26 cellular contexts compared by ENCODE assay signal in genomic region chr2:120353591-120353898, GRCh38. TPM values are rescaled to one million over a fixed set of nuclear protein-coding genes. Genes with fewer than 3 reads are reported as not detected.
"Had no signal": no experiment of that assay in that cellular context is flagged by ENCODE, and none has a peak within 500 bp of the region (broad histone marks: within the 10 kb centered on the region; RNA-seq: fewer than 3 reads in every experiment).

No MANE protein-coding gene starts in this region.

- H3K4me3 ChIP-seq: colonic mucosa, esophagus squamous epithelium, gastrocnemius medialis, heart right ventricle, left lung, lower lobe of right lung had no signal

- DNase-seq: colonic mucosa; cortex of kidney; effector CD8-positive, alpha-beta T cell; effector memory CD8-positive, alpha-beta T cell; endodermal cell; erythroblast; esophagus squamous epithelium; foreskin fibroblast; foreskin melanocyte; gastrocnemius medialis; glutamatergic neuron; head of caudate nucleus; heart right ventricle; hippocampal formation; left cardiac atrium; left ventricle myocardium superior; lower lobe of right lung; mesenchymal stem cell; midbrain had no signal

- FAIRE-seq: endometrium, islet of Langerhans, keratinocyte had no signal

- H3K36me3 ChIP-seq: colonic mucosa, esophagus squamous epithelium, heart right ventricle, left lung had no signal

- ATAC-seq: effector memory CD8-positive, alpha-beta T cell; esophagus mucosa; gastrocnemius medialis; left cardiac atrium; left lung; left ventricle myocardium superior; lower lobe of right lung had no signal

- H3K27ac ChIP-seq: colonic mucosa, epithelial cell of prostate, esophagus squamous epithelium, gastrocnemius medialis, heart right ventricle, left lung, lower lobe of right lung had no signal

- H3K9me3 Mint-ChIP-seq: dendritic cell treated with granulocyte-macrophage colony-stimulating factor and Interleukin-4, amounts not matched to agents 40 ng/mL and 50 ng/mL, for 4 days; effector memory CD8-positive, alpha-beta T cell; endodermal cell had no signal

- H3K4me1 ChIP-seq: colonic mucosa, esophagus squamous epithelium, gastrocnemius medialis, heart right ventricle, left lung had no signal

- H3K9me3 ChIP-seq: colonic mucosa, esophagus squamous epithelium, gastrocnemius medialis, heart right ventricle, left lung, lower lobe of right lung had no signal

- H3K27me3 ChIP-seq: gastrocnemius medialis had no signal

- H3K4me3 Mint-ChIP-seq: dendritic cell treated with granulocyte-macrophage colony-stimulating factor and Interleukin-4, amounts not matched to agents 40 ng/mL and 50 ng/mL, for 4 days; effector memory CD8-positive, alpha-beta T cell; endodermal cell had no signal

- H3K27ac Mint-ChIP-seq: dendritic cell treated with granulocyte-macrophage colony-stimulating factor and Interleukin-4, amounts not matched to agents 40 ng/mL and 50 ng/mL, for 4 days; effector memory CD8-positive, alpha-beta T cell; endodermal cell had no signal

RNA-seq across cellular contexts. Expression of gene INHBB, which starts 7.6 kb away (rescaled TPM):
- total RNA-seq: endodermal cell had no signal
- polyA plus RNA-seq: keratinocyte had no signal
